ENCODE assay signal across 1 cellular context in the genomic region with DNA sequence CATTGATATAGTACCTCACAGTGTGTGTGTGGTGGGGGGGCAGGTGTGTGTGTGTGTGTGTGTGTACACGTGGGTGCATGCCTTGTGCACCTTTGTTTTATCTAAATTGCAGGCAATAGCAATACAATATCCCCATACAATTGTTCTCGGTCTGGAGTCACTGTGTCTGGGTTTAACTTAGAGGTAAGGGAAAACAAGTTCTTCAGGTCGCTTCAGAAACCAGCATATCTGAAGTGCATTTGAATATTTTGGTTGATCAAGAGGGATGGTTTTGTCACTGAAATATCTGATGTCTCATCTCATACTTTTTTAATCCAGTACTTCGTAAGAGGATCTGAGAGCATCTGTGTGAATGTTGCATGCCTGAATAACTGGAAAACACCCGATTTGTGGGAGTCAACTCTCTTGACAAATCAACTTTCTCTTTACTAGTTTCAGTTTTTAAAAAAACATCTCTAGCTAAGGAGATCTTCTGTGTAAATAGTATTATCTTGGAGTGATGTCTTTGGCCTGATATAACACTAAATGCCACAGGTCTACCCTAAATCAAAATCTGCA.
TF ChIP-seq lines count a peak whose summit lies in the region.

No MANE protein-coding gene starts in this region.

TF ChIP-seq in GM12878, 131 proteins besides CTCF, POLR2A, EP300 and RAD21 (continued from another document):
- peak; percentile 44; the same call in 1 of the 2 replicates for TF ChIP-seq SPI1 (IDR thresholded peaks at IDR 0.05; ENCODE audit: borderline replicate concordance, insufficient read depth, low read depth, low read length)
- TF ChIP-seq RAD51 (IDR thresholded peaks at IDR 0.05): no peak
